Comparison of ENCODE assay signal across 8 cellular contexts in genomic region chr2:210002158-210003157, GRCh38. TPM values are rescaled to one million over a fixed set of nuclear protein-coding genes. Genes with fewer than 3 reads are reported as not detected.
DNase-seq lines count a peak whose midpoint lies in the region; ATAC-seq and TF ChIP-seq lines count a peak whose summit lies in the region.

RPE (plus strand) TSS chr2:210002638; CDS start chr2:210002662, 24 bp downstream.

- DNase-seq in NCI-H1436 (lab: John Stamatoyannopoulos, UW) (peak; percentile 96), T follicular helper cell (ENCODE audit: low read depth) (peak; percentile 96), adipocyte (ENCODE audit: low read depth) (peak; percentile 99), cardiac muscle cell (ENCODE audit: low read depth in 1 of 2, low spot score in 1 of 2) (peak; percentile 96 to 97), tibial nerve (ENCODE audit: low spot score in 2 of 2) (peak; percentile 92 to 93)

- TF ChIP-seq CTCF in GM12875 (IDR thresholded peaks at IDR 0.05; ENCODE audit: borderline replicate concordance, insufficient read depth, low read depth, low read length) (no peak), cardiac muscle cell (IDR thresholded peaks at IDR 0.05; ENCODE audit: low read depth, low read length) (no peak), parathyroid adenoma (IDR thresholded peaks at IDR 0.05) (no peak), tibial nerve (IDR thresholded peaks at IDR 0.05) (peak in 1 of 5 experiments; percentile 17)

- peak; percentile 100 for ATAC-seq in HG02798 (IDR thresholded peaks at IDR 0.05; ENCODE audit: poor library complexity, unreplicated experiment)

- WGBS in tibial nerve, 2 donors = 0 to 1% methylated on average over 32 to 38 of the region's 58 CpGs

- peaks cover 18% of the 10 kb centered on the region for H3K79me2 ChIP-seq in parathyroid adenoma

- H3K9me3 ChIP-seq in adipocyte (ENCODE audit: control insufficient read depth, low read length) (no peaks in the 10 kb centered on the region), cardiac muscle cell (ENCODE audit: low read depth) (no peaks in the 10 kb centered on the region), parathyroid adenoma (ENCODE audit: control insufficient read depth, low read length) (no peaks in the 10 kb centered on the region), tibial nerve (no peaks in the 10 kb centered on the region)

- H3K36me3 ChIP-seq in adipocyte (ENCODE audit: control insufficient read depth, insufficient read depth, low read length, severe bottlenecking) (no peaks in the 10 kb centered on the region), cardiac muscle cell (no peaks in the 10 kb centered on the region), parathyroid adenoma (ENCODE audit: control insufficient read depth, insufficient read depth, low read length) (no peaks in the 10 kb centered on the region), tibial nerve (no peaks in the 10 kb centered on the region)

- peak in 1 of 2 donors; percentile 38 for TF ChIP-seq POLR2A in tibial nerve (IDR thresholded peaks at IDR 0.05)

- peak; percentile 70 to 75 for TF ChIP-seq EP300 in tibial nerve (IDR thresholded peaks at IDR 0.05)

- H3K27ac ChIP-seq in cardiac muscle cell (peak within 1 kb of the TSS; percentile 88), parathyroid adenoma (peak within 1 kb of the TSS; percentile 89), tibial nerve (peak within 1 kb of the TSS; percentile 46 to 84 (median 76))

- peak within 1 kb of the TSS; percentile 96 for H2AFZ ChIP-seq in parathyroid adenoma

- H3K9ac ChIP-seq in adipocyte (ENCODE audit: low read length) (peak within 1 kb of the TSS; percentile 96), parathyroid adenoma (peak within 1 kb of the TSS; percentile 32)

- H3K27me3 ChIP-seq in adipocyte (replicated peaks; ENCODE audit: control insufficient read depth, insufficient read depth, low read length) (no peaks in the 10 kb centered on the region), cardiac muscle cell (no peaks in the 10 kb centered on the region), parathyroid adenoma (ENCODE audit: control insufficient read depth, insufficient read depth, low read length) (no peaks in the 10 kb centered on the region), tibial nerve (no peaks in the 10 kb centered on the region)

- H3K4me3 ChIP-seq in GM12875 (ENCODE audit: low read depth, low read length) = peak within 1 kb of the TSS; percentile 69
- peak within 1 kb of the TSS; percentile 99 for H3K4me3 ChIP-seq in adipocyte (ENCODE audit: low read length)
- H3K4me3 ChIP-seq in cardiac muscle cell = peak within 1 kb of the TSS; percentile 97
- H3K4me3 ChIP-seq in parathyroid adenoma (ENCODE audit: low read depth, low read length) = peak within 1 kb of the TSS; percentile 93
- H3K4me3 ChIP-seq in tibial nerve = peak within 1 kb of the TSS; percentile 51 to 84 (median 73)

- H3K4me2 ChIP-seq in parathyroid adenoma (ENCODE audit: low read length) = peak within 1 kb of the TSS; percentile 50

- H3K4me1 ChIP-seq in adipocyte (ENCODE audit: control insufficient read depth, insufficient read depth, low read length) = peaks cover 44% of the 10 kb centered on the region
- peaks cover 45% of the 10 kb centered on the region for H3K4me1 ChIP-seq in cardiac muscle cell (ENCODE audit: low read depth)
- H3K4me1 ChIP-seq in parathyroid adenoma = peaks cover 10% of the 10 kb centered on the region
- H3K4me1 ChIP-seq in tibial nerve = peaks cover 8 to 50% (median 21%) of the 10 kb centered on the region in 4 donors

RNA-seq across cellular contexts. Expression of gene RPE, which starts in this region (rescaled TPM):
- 57.4 and 63.1 TPM in 2 replicates for total RNA-seq in cardiac muscle cell
- polyA plus RNA-seq in cardiac muscle cell = 35.7 and 39.3 TPM in 2 replicates
- total RNA-seq in tibial nerve = 10 to 100 TPM; 42.0 to 83.0 (median 58.5) TPM

Comparison
In these comparisons a context has a peak if more than half of its experiments do, and no peak if none do; other contexts are left out.
1. Peak in every context shown above with its lines: DNase-seq, ATAC-seq, H3K4me3 ChIP-seq and H3K27ac ChIP-seq.